ENCODE assay signal across 9 cellular contexts in the genomic region with DNA sequence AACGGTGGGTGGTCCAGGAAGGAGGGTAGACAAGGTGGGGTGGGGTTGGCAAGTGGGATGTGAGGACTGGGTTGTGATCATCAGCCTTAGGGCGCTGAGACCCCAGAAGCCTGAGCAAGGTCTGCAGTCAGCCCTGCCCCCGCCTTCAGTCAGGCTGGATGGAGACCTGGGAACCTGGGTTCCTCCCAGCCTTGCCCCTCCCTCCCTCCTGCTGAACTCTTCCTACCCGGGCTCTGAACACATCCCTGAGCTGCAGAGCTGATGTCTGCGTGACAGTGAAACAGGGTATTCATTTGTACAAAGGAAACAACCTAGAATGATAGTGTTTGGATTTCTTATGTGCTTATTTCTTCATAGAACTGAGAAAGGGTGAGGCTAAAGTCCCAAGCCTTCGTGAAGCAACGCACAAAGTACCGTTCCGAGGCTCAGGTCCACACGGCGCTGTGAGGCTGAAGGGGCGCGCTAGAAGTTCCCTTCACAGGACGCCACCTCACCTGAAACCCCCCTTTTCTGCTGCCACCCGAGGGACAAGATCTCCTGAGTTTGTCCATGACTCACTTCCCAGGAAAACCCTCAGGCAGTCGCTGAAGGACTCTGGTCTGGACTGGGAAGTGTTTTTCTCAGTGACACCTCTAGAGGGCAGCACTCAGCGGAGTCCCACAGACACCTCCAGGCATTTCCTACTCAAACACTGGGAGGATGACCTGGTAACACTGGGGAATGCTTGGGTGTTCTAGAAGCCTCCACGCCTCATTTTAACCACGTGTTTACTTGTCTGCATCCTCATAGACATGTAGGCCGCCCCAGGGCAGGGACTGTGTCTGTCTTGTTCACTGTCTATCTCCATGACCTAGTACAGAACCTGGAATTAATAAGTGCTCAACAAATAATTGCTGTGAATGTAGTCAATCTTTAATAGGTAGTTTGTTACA. TPM values are rescaled to one million over a fixed set of nuclear protein-coding genes. Genes with fewer than 3 reads are reported as not detected.
DNase-seq lines count a peak whose midpoint lies in the region; ATAC-seq and TF ChIP-seq lines count a peak whose summit lies in the region.
"Had no signal": no experiment of that assay in that cellular context is flagged by ENCODE, and none has a peak within 500 bp of the region (broad histone marks: within the 10 kb centered on the region; RNA-seq: fewer than 3 reads in every experiment).

No MANE protein-coding gene starts in this region.

- no TSS peak for BruUV-seq in A673 (replicated peaks; lab: Mats Ljungman, UMichigan)

- H3K27me3 ChIP-seq in A673 (replicated peaks; ENCODE audit: insufficient read depth, low read depth, low read length, poor library complexity) (peaks cover 12% of the 10 kb centered on the region), esophagus muscularis mucosa (no peaks in the 10 kb centered on the region), neural cell (ENCODE audit: insufficient read depth, low read depth, low read length) (no peaks in the 10 kb centered on the region), tibial nerve (no peaks in the 10 kb centered on the region)

- no peak for TF ChIP-seq RAD21 in neural cell (conservative IDR thresholded peaks at IDR 0.05)

- H3K4me3 ChIP-seq in A673 (ENCODE audit: low read depth, low read length, poor library complexity, severe bottlenecking) (no peak overlapping the region), esophagus muscularis mucosa (no peak overlapping the region), neural cell (ENCODE audit: low read length) (no peak overlapping the region), tibial nerve (no peak overlapping the region)

- peaks cover 40% of the 10 kb centered on the region for H3K27me3 Mint-ChIP-seq in activated CD8-positive, alpha-beta memory T cell treated with anti-CD3 and anti-CD28 coated beads, Interleukin-2, amount 10 ng/mL, durations not matched to agents 7 days and 5 days

- H3K4me1 ChIP-seq in A673 (ENCODE audit: insufficient read depth, low read length, poor library complexity, severe bottlenecking) (no peaks in the 10 kb centered on the region), esophagus muscularis mucosa (no peaks in the 10 kb centered on the region), tibial nerve (no peaks in the 10 kb centered on the region)

- H3K9me2 ChIP-seq in neural cell (ENCODE audit: insufficient read depth, low read length) = no peaks in the 10 kb centered on the region

- no peaks in the 10 kb centered on the region for H3K36me3 Mint-ChIP-seq in activated CD8-positive, alpha-beta memory T cell treated with anti-CD3 and anti-CD28 coated beads, Interleukin-2, amount 10 ng/mL, durations not matched to agents 7 days and 5 days

- CTCF ChIA-PET in A673 (lab: Charles Lee) = no interaction called here
- CTCF ChIA-PET in activated CD8-positive, alpha-beta memory T cell treated with anti-CD3 and anti-CD28 coated beads, Interleukin-2, amount 10 ng/mL, durations not matched to agents 7 days and 5 days (lab: Charles Lee) = no interaction called here

- H2AFZ ChIP-seq in neural cell (ENCODE audit: low read depth, low read length) = no peak overlapping the region

- H4K20me1 ChIP-seq in neural cell (ENCODE audit: insufficient read depth) = no peaks in the 10 kb centered on the region

- H3K4me3 Mint-ChIP-seq in activated CD8-positive, alpha-beta memory T cell treated with anti-CD3 and anti-CD28 coated beads, Interleukin-2, amount 10 ng/mL, durations not matched to agents 7 days and 5 days = no peak overlapping the region

- in situ Hi-C loops in GM13976 (cut with MboI; ENCODE audit: low sequenced_read_pairs, unreplicated experiment) = no loop called here

- no peak overlapping the region for H3K27ac Mint-ChIP-seq in activated CD8-positive, alpha-beta memory T cell treated with anti-CD3 and anti-CD28 coated beads, Interleukin-2, amount 10 ng/mL, durations not matched to agents 7 days and 5 days

- WGBS in esophagus muscularis mucosa = 60% methylated on average over 20 of the region's 20 CpGs
- WGBS in tibial nerve, 2 donors = 63 to 66% methylated on average over 20 of the region's 20 CpGs

- no peak overlapping the region for H3K9ac ChIP-seq in neural cell (ENCODE audit: low read length)

- TF ChIP-seq EP300 in esophagus muscularis mucosa (IDR thresholded peaks at IDR 0.05) = no peak
- no peak for TF ChIP-seq EP300 in neural cell (conservative IDR thresholded peaks at IDR 0.05; ENCODE audit: poor library complexity, severe bottlenecking)
- no peak for TF ChIP-seq EP300 in tibial nerve (IDR thresholded peaks at IDR 0.05)

- H3K36me3 ChIP-seq in A673 (ENCODE audit: insufficient read depth, low read length, poor library complexity, severe bottlenecking) (no peaks in the 10 kb centered on the region), esophagus muscularis mucosa (no peaks in the 10 kb centered on the region), neural cell (ENCODE audit: insufficient read depth, low read length) (no peaks in the 10 kb centered on the region), tibial nerve (no peaks in the 10 kb centered on the region)

- intact Hi-C loops in A673 (cut with micrococcal nuclease; ENCODE audit: unreplicated experiment) (loop anchor here (5.0 kb wide), 1 partner anchor 643 kb away; no protein-coding TSS in a partner anchor), esophagus muscularis mucosa (cut with DNase I) (no loop called here)

- no peaks in the 10 kb centered on the region for H3K4me1 Mint-ChIP-seq in activated CD8-positive, alpha-beta memory T cell treated with anti-CD3 and anti-CD28 coated beads, Interleukin-2, amount 10 ng/mL, durations not matched to agents 7 days and 5 days

- POLR2A ChIA-PET in A673 (lab: Charles Lee; ENCODE audit: low non-redundant PET) = no interaction called here

- no peaks in the 10 kb centered on the region for H3K79me2 ChIP-seq in neural cell (replicated peaks; ENCODE audit: insufficient read depth, low read length)

- no peak overlapping the region for H3K4me2 ChIP-seq in neural cell (ENCODE audit: low read length)

- H3K9me3 ChIP-seq in A673 (ENCODE audit: low read depth, low read length, poor library complexity, severe bottlenecking) (no peaks in the 10 kb centered on the region), esophagus muscularis mucosa (no peaks in the 10 kb centered on the region), neural cell (ENCODE audit: low read length) (no peaks in the 10 kb centered on the region), tibial nerve (no peaks in the 10 kb centered on the region)

- no peaks in the 10 kb centered on the region for H3K9me3 Mint-ChIP-seq in activated CD8-positive, alpha-beta memory T cell treated with anti-CD3 and anti-CD28 coated beads, Interleukin-2, amount 10 ng/mL, durations not matched to agents 7 days and 5 days (ENCODE audit: low read depth)

- no peaks in the 10 kb centered on the region for H3F3A ChIP-seq in neural cell (ENCODE audit: insufficient read depth, low read length, poor library complexity, severe bottlenecking)

- DNase-seq in A673 (ENCODE audit: low spot score) = peak; percentile 72
- DNase-seq in GM13976 (ENCODE audit: low spot score) = peak; percentile 59
- peak; percentile 23 for DNase-seq in NCI-H82 treated with DMSO at 0.1 percent for 48 hours (lab: John Stamatoyannopoulos, UW; ENCODE audit: unreplicated experiment)
- DNase-seq in activated CD8-positive, alpha-beta memory T cell treated with anti-CD3 and anti-CD28 coated beads, Interleukin-2, amount 10 ng/mL, durations not matched to agents 7 days and 5 days = peak; percentile 55
- DNase-seq in esophagus muscularis mucosa (ENCODE audit: extremely low spot score) = no peak
- DNase-seq in tibial nerve (ENCODE audit: low spot score in 2 of 2) = peak in 1 of 2 donors; percentile 18

- H3K27ac ChIP-seq in A673 (ENCODE audit: low read depth, low read length, poor library complexity, severe bottlenecking) = no peak overlapping the region
- no peak overlapping the region for H3K27ac ChIP-seq in esophagus muscularis mucosa (replicated peaks in 1 of 4)
- no peak overlapping the region for H3K27ac ChIP-seq in neural cell (ENCODE audit: low read length)
- H3K27ac ChIP-seq in tibial nerve = no peak overlapping the region

- TF ChIP-seq POLR2A in esophagus muscularis mucosa (IDR thresholded peaks at IDR 0.05; ENCODE audit: low read depth) (no peak), tibial nerve (IDR thresholded peaks at IDR 0.05) (no peak)

- TF ChIP-seq CTCF in A673 (conservative IDR thresholded peaks at IDR 0.05; ENCODE audit: low read depth, low read length) (peak; percentile 84), GM13976 (IDR thresholded peaks at IDR 0.05; ENCODE audit: borderline replicate concordance, control extremely low read depth, extremely low read depth, insufficient read depth, missing control alignments) (peak; percentile 59), esophagus muscularis mucosa (IDR thresholded peaks at IDR 0.05) (peak; percentile 33 to 54 (median 36)), neural cell (IDR thresholded peaks at IDR 0.05; ENCODE audit: poor library complexity, severe bottlenecking) (peak; percentile 51), tibial nerve (IDR thresholded peaks at IDR 0.05) (peak in 4 of 5 experiments; percentile 24 to 57 (median 42))

- ATAC-seq in HG03095 (IDR thresholded peaks at IDR 0.05; ENCODE audit: unreplicated experiment) = peak; percentile 76
- peak; percentile 74 for ATAC-seq in activated CD8-positive, alpha-beta memory T cell treated with anti-CD3 and anti-CD28 coated beads, Interleukin-2, amount 10 ng/mL, durations not matched to agents 7 days and 5 days

TF ChIP-seq in neural cell, 6 proteins besides CTCF, POLR2A, EP300 and RAD21 (continues in another document):
- TF ChIP-seq POLR2AphosphoS5 (IDR thresholded peaks at IDR 0.05) (no peak), SMC3 (conservative IDR thresholded peaks at IDR 0.05; ENCODE audit: poor library complexity) (no peak), TAF1 (IDR thresholded peaks at IDR 0.05; ENCODE audit: low read depth) (no peak), EZH2 (IDR thresholded peaks at IDR 0.05; ENCODE audit: borderline replicate concordance, insufficient read depth, low read length, poor library complexity, severe bottlenecking) (no peak)

RNA-seq across cellular contexts. Expression of a gene that starts 1.2 kb away (rescaled TPM):
- total RNA-seq in A673 (2021) (not detected in 2 replicates), esophagus muscularis mucosa (not detected), tibial nerve (not detected)
- not detected for total RNA-seq in activated CD8-positive, alpha-beta memory T cell treated with anti-CD3 and anti-CD28 coated beads, Interleukin-2, amount 10 ng/mL, durations not matched to agents 7 days and 5 days
- polyA plus RNA-seq in neural cell = not detected in 2 replicates
- not detected in 2 replicates for polyA minus RNA-seq in neural cell
- total RNA-seq: right cardiac atrium had no signal
- polyA plus RNA-seq: right cardiac atrium had no signal

RNA-seq across cellular contexts. Expression of a gene that starts 35.8 kb away (rescaled TPM):
- total RNA-seq in A673 (2021) (not detected in 2 replicates), esophagus muscularis mucosa (not detected), tibial nerve (not detected)
- total RNA-seq in activated CD8-positive, alpha-beta memory T cell treated with anti-CD3 and anti-CD28 coated beads, Interleukin-2, amount 10 ng/mL, durations not matched to agents 7 days and 5 days = not detected
- 0.86 TPM in 1 of 2 replicates, not detected in the other for polyA plus RNA-seq in neural cell
- polyA minus RNA-seq in neural cell = 0.69 TPM in 1 of 2 replicates, not detected in the other
- total RNA-seq: right cardiac atrium had no signal
